In genomic region chr19:32599736-32600157, GRCh38 we compare ENCODE assay signal across 7 cellular contexts. TPM values are rescaled to one million over a fixed set of nuclear protein-coding genes. Genes with fewer than 3 reads are reported as not detected.
A peak's percentile ranks its signal among the peaks of the same experiment; 100 is the strongest.
DNase-seq lines count a peak whose midpoint lies in the region; ATAC-seq and TF ChIP-seq lines count a peak whose summit lies in the region.

No MANE protein-coding gene starts in this region.

- peaks cover 21% of the 10 kb centered on the region for H3K36me3 ChIP-seq in iPS DF 6.9 (ENCODE audit: control insufficient read depth, insufficient read depth, low read length)

- peak; percentile 67 for DNase-seq in GM10248 (ENCODE audit: extremely low spot score)
- peak; percentile 52 for DNase-seq in M059J (ENCODE audit: low read depth)
- peak; percentile 68 for DNase-seq in SK-MEL-5 (ENCODE audit: low read depth, low spot score)
- DNase-seq in astrocyte of the cerebellum (ENCODE audit: low read depth), result peak; percentile 52
- DNase-seq in iPS DF 6.9 (ENCODE audit: low read depth, low spot score), result peak; percentile 27
- peak; percentile 11 for DNase-seq in stimulated activated CD4-positive, alpha-beta T cell treated with anti-CD3 and anti-CD28 coated beads, Interleukin-1b, Interleukin-23, amount 100 ng/mL, for 48 hours

- POLR2A ChIA-PET in GM10248 (lab: Yijun Ruan, JAX), result no interaction called here

- H3K4me1 ChIP-seq in iPS DF 6.9 (ENCODE audit: control insufficient read depth, insufficient read depth, low read length), result no peaks in the 10 kb centered on the region

- no peak overlapping the region for H3K4me3 ChIP-seq in astrocyte of the cerebellum (ENCODE audit: low read depth, low read length)
- no peak overlapping the region for H3K4me3 ChIP-seq in iPS DF 6.9 (ENCODE audit: low read length)

- no peaks in the 10 kb centered on the region for H3K27me3 ChIP-seq in iPS DF 6.9 (ENCODE audit: control insufficient read depth, insufficient read depth, low read length)

- peak; percentile 56 for TF ChIP-seq CTCF in GM10248 (IDR thresholded peaks at IDR 0.05; ENCODE audit: control extremely low read depth, extremely low read depth, low read depth, missing control alignments)
- peak; percentile 75 for TF ChIP-seq CTCF in astrocyte of the cerebellum (IDR thresholded peaks at IDR 0.05; ENCODE audit: low read depth, low read length, missing control alignments)

- H3K27ac ChIP-seq in iPS DF 6.9 (ENCODE audit: low read length), result no peak overlapping the region

- no peak for ATAC-seq in HG03175 (IDR thresholded peaks at IDR 0.05; ENCODE audit: unreplicated experiment)

- in situ Hi-C loops in SK-MEL-5 (cut with HindIII; ENCODE audit: low pct_unique_long_range_greater_than_20kb, low sequenced_read_pairs) (no loop called here), astrocyte of the cerebellum (cut with HindIII; ENCODE audit: low sequenced_read_pairs) (no loop called here)

- CTCF ChIA-PET in GM10248 (lab: Yijun Ruan, JAX), result interaction anchor here (0.7 to 2.7 kb wide), 13 partner anchors 13 to 262 kb away, joined by 3 to 19 read pairs (median 4); partner anchors contain the start of gene PDCD5

- no peaks in the 10 kb centered on the region for H3K9me3 ChIP-seq in iPS DF 6.9 (ENCODE audit: control insufficient read depth, insufficient read depth, low read length)

- WGBS in iPS DF 6.9 (ENCODE audit: insufficient coverage, insufficient read length), result no CpG with 5 or more reads among the region's 2 CpGs

RNA-seq across cellular contexts. Expression of gene PDCD5, which starts 18.8 kb away (rescaled TPM):
- total RNA-seq in M059J (2014; rRNA removed; shearing (Covaris generic)), result 213 and 234 TPM in 2 replicates
- total RNA-seq in SK-MEL-5 (2014; rRNA removed; shearing (Covaris generic)), result 126 and 132 TPM in 2 replicates
- polyA plus RNA-seq in SK-MEL-5 (2015; cell fraction: cytosol; rRNA removed), result 66.5 and 100 TPM in 2 replicates
- 54.6 and 76.7 TPM in 2 replicates for polyA plus RNA-seq in SK-MEL-5 (2015; cell fraction: nucleus; rRNA removed)

Comparison
In these comparisons a context has a peak if more than half of its experiments do, and no peak if none do; other contexts are left out.
1. DNase-seq: peak in every context shown above with its lines; median percentile 68 in SK-MEL-5; 67 in GM10248; 52 in M059J; 52 in astrocyte of the cerebellum; 27 in iPS DF 6.9; 11 in stimulated activated CD4-positive, alpha-beta T cell treated with anti-CD3 and anti-CD28 coated beads, Interleukin-1b, Interleukin-23, amount 100 ng/mL, for 48 hours.